20 cellular contexts compared by ENCODE assay signal in the genomic region with DNA sequence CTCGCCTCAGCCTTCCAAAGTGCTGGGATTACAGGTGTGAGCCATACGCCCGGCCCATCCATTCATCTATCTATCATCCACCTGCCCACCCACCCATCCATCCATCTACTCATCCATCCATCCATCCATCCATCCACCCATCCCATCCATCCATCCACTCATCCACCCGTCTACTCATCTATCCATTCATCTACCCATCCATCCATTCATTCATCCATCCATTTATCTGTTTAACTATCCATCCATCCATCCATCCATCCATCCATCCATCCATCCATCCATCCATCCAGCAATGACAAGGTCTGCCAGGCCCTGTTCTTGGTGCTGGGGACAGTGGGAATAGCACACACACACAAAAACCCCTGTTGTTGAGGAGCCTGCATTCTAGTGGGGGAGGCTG. TPM values are rescaled to one million over a fixed set of nuclear protein-coding genes. Genes with fewer than 3 reads are reported as not detected.
DNase-seq lines count a peak whose midpoint lies in the region; ATAC-seq lines count a peak whose summit lies in the region.
"Had no signal": no experiment of that assay in that cellular context is flagged by ENCODE, and none has a peak within 500 bp of the region (broad histone marks: within the 10 kb centered on the region; RNA-seq: fewer than 3 reads in every experiment).

No MANE protein-coding gene starts in this region.

- H3K4me1 Mint-ChIP-seq in stimulated activated naive CD8-positive, alpha-beta T cell treated with anti-CD3 and anti-CD28 coated beads, Interleukin-15, Interleukin-2, amounts not matched to agents 100 ng/mL and 50 ng/mL, for 24 hours (ENCODE audit: low read depth): peaks cover 68% of the 10 kb centered on the region
- peaks cover 63 to 72% (median 68%) of the 10 kb centered on the region in 3 donors for H3K4me1 Mint-ChIP-seq in T-cell
- peaks cover 51 to 69% of the 10 kb centered on the region in 2 donors for H3K4me1 Mint-ChIP-seq in effector memory CD8-positive, alpha-beta T cell (ENCODE audit: low read depth in 2 of 2)

- no peaks in the 10 kb centered on the region for H3K27me3 Mint-ChIP-seq in stimulated activated naive CD8-positive, alpha-beta T cell treated with anti-CD3 and anti-CD28 coated beads, Interleukin-15, Interleukin-2, amounts not matched to agents 100 ng/mL and 50 ng/mL, for 24 hours
- H3K27me3 Mint-ChIP-seq in T-cell: no peaks in the 10 kb centered on the region
- H3K27me3 Mint-ChIP-seq in effector memory CD8-positive, alpha-beta T cell: no peaks in the 10 kb centered on the region

- peaks cover 42% of the 10 kb centered on the region for H3K36me3 Mint-ChIP-seq in stimulated activated naive CD8-positive, alpha-beta T cell treated with anti-CD3 and anti-CD28 coated beads, Interleukin-15, Interleukin-2, amounts not matched to agents 100 ng/mL and 50 ng/mL, for 24 hours (ENCODE audit: low read depth)
- peaks cover 42% of the 10 kb centered on the region for H3K36me3 Mint-ChIP-seq in T-cell
- H3K36me3 Mint-ChIP-seq in effector memory CD8-positive, alpha-beta T cell (ENCODE audit: insufficient read depth): peaks cover 67% of the 10 kb centered on the region

- H3K27ac Mint-ChIP-seq in stimulated activated naive CD8-positive, alpha-beta T cell treated with anti-CD3 and anti-CD28 coated beads, Interleukin-15, Interleukin-2, amounts not matched to agents 100 ng/mL and 50 ng/mL, for 24 hours: peak overlapping the region; percentile 41
- H3K27ac Mint-ChIP-seq in T-cell: peak overlapping the region; percentile 20 to 82
- peak overlapping the region; percentile 88 to 96 for H3K27ac Mint-ChIP-seq in effector memory CD8-positive, alpha-beta T cell
- H3K27ac Mint-ChIP-seq: activated naive CD4-positive, alpha-beta T cell treated with anti-CD3 and anti-CD28 coated beads, Interleukin-2, amount 50 U/mL, for 72 hours had no signal

- POLR2A ChIA-PET in T-cell (lab: Charles Lee): interaction anchor here in 1 of 2 donors (0.7 kb wide), 1 partner anchor 33 kb away, joined by 3 read pairs; no protein-coding TSS in a partner anchor

- ATAC-seq in stimulated activated naive CD8-positive, alpha-beta T cell treated with anti-CD3 and anti-CD28 coated beads, Interleukin-15, Interleukin-2, amounts not matched to agents 100 U/mL and 50 U/mL, for 24 hours: no peak
- ATAC-seq in T-cell (replicated peaks in 1 of 4): no peak
- ATAC-seq in effector memory CD8-positive, alpha-beta T cell (replicated peaks): no peak
- ATAC-seq: activated naive CD4-positive, alpha-beta T cell treated with anti-CD3 and anti-CD28 coated beads, Interleukin-2, amount 50 U/mL, for 72 hours; body of pancreas; esophagus mucosa; left lung had no signal

- no peak overlapping the region for H3K4me3 Mint-ChIP-seq in stimulated activated naive CD8-positive, alpha-beta T cell treated with anti-CD3 and anti-CD28 coated beads, Interleukin-15, Interleukin-2, amounts not matched to agents 100 ng/mL and 50 ng/mL, for 24 hours
- H3K4me3 Mint-ChIP-seq in T-cell: peak overlapping the region in 1 of 3 donors; percentile 97
- H3K4me3 Mint-ChIP-seq in effector memory CD8-positive, alpha-beta T cell: peak overlapping the region; percentile 15 to 95

- CTCF ChIA-PET in T-cell (lab: Charles Lee): no interaction called here

- no peak for DNase-seq in stimulated activated naive CD8-positive, alpha-beta T cell treated with anti-CD3 and anti-CD28 coated beads, Interleukin-15, Interleukin-2, amounts not matched to agents 100 U/mL and 50 U/mL, for 24 hours
- DNase-seq in T-cell (no peak), putamen (ENCODE audit: low spot score) (no peak), NCI-H1092 treated with DMSO at 0.1 percent for 48 hours (lab: John Stamatoyannopoulos, UW) (no peak)
- no peak for DNase-seq in effector memory CD8-positive, alpha-beta T cell
- no peak for DNase-seq in stimulated activated CD4-positive, alpha-beta T cell treated with anti-CD3 and anti-CD28 coated beads, Interleukin-2, amount 100 ng/mL, for 48 hours
- DNase-seq: activated CD4-positive, alpha-beta T cell treated with anti-CD3 and anti-CD28 coated beads for 48 hours; body of pancreas; effector CD8-positive, alpha-beta T cell; foreskin melanocyte; KBM-7; NCI-H1694 treated with DMSO at 0.1 percent for 48 hours; NCI-H526 treated with DMSO at 0.1 percent for 48 hours; sigmoid colon; stimulated activated CD4-positive, alpha-beta T cell treated with anti-CD3 and anti-CD28 coated beads, Interleukin-15, amount 100 ng/mL, for 24 hours; stimulated activated CD8-positive, alpha-beta memory T cell treated with anti-CD3 and anti-CD28 coated beads, Interleukin-4, amount 100 ng/mL, for 48 hours had no signal

- H3K9me3 Mint-ChIP-seq in stimulated activated naive CD8-positive, alpha-beta T cell treated with anti-CD3 and anti-CD28 coated beads, Interleukin-15, Interleukin-2, amounts not matched to agents 100 ng/mL and 50 ng/mL, for 24 hours: peaks cover 6% of the 10 kb centered on the region
- H3K9me3 Mint-ChIP-seq in T-cell: no peaks in the 10 kb centered on the region
- H3K9me3 Mint-ChIP-seq in effector memory CD8-positive, alpha-beta T cell: peaks cover 0 to 7% of the 10 kb centered on the region in 2 donors

RNA-seq across cellular contexts. Expression of a gene that starts 4.5 kb away (rescaled TPM):
- total RNA-seq in T-cell: 100 to 1,000 TPM in 2 of 5 donors, 10 to 100 TPM in 3; 82.5 to 114 (median 92.2) TPM

RNA-seq across cellular contexts. Expression of a gene that starts 9.8 kb away (rescaled TPM):
- 10 to 100 TPM; 61.7 to 83.7 (median 73.6) TPM for total RNA-seq in T-cell

RNA-seq across cellular contexts. Expression of a gene that starts 37.5 kb away (rescaled TPM):
- 1 to 10 TPM; 2.6 to 8.7 (median 7.3) TPM for total RNA-seq in T-cell

RNA-seq across cellular contexts. Expression of a gene that starts 39.6 kb away (rescaled TPM):
- total RNA-seq in T-cell: 10 to 100 TPM; 51.8 to 83.3 (median 58.4) TPM

RNA-seq across cellular contexts. Expression of a gene that starts 56.5 kb away (rescaled TPM):
- 10 to 100 TPM in 1 of 5 donors, 1 to 10 TPM in 3, not detected in 1; 1.1 to 10.6 (median 7.6) TPM for total RNA-seq in T-cell

Comparison
In these comparisons a context has a peak if more than half of its experiments do, and no peak if none do; other contexts are left out.
1. H3K27ac Mint-ChIP-seq: peak in every context shown above with its lines; median percentile 92 in effector memory CD8-positive, alpha-beta T cell; 51 in T-cell; 41 in stimulated activated naive CD8-positive, alpha-beta T cell treated with anti-CD3 and anti-CD28 coated beads, Interleukin-15, Interleukin-2, amounts not matched to agents 100 ng/mL and 50 ng/mL, for 24 hours.